ENCODE assay signal across 1 cellular context in the genomic region with DNA sequence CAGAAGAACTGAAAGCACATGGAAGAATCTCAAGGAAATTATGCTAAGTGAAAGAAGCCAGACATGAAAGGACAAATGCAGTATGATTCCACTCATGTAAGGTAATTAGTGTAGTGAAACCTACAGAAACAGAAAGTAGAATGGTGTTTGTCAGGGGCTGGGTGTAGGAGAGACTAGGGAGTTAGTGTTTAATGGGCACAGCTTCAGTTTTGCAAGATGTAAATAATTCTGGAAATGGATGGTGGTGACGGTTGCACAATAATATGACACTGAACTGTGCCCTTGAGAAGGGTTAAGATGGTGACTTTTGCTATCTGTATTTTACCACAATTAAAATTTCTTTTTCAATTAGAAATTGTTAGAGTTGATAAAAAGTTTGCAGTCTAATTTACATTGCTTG.
TF ChIP-seq lines count a peak whose summit lies in the region.

No MANE protein-coding gene starts in this region.

TF ChIP-seq in GM12878, 131 proteins besides CTCF, POLR2A, EP300 and RAD21:
- TF ChIP-seq, protein P1, sequence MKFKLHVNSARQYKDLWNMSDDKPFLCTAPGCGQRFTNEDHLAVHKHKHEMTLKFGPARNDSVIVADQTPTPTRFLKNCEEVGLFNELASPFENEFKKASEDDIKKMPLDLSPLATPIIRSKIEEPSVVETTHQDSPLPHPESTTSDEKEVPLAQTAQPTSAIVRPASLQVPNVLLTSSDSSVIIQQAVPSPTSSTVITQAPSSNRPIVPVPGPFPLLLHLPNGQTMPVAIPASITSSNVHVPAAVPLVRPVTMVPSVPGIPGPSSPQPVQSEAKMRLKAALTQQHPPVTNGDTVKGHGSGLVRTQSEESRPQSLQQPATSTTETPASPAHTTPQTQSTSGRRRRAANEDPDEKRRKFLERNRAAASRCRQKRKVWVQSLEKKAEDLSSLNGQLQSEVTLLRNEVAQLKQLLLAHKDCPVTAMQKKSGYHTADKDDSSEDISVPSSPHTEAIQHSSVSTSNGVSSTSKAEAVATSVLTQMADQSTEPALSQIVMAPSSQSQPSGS (IDR thresholded peaks at IDR 0.05; ENCODE audit: low read length): no peak
- TF ChIP-seq FOS (IDR thresholded peaks at IDR 0.05; ENCODE audit: borderline replicate concordance, extremely low read depth, insufficient read length): no peak
- no peak for TF ChIP-seq E4F1 (IDR thresholded peaks at IDR 0.05; ENCODE audit: borderline replicate concordance, partially characterized antibody)
- TF ChIP-seq ATF7 (IDR thresholded peaks at IDR 0.05; ENCODE audit: low read depth): no peak
- TF ChIP-seq NFIC (IDR thresholded peaks at IDR 0.05; ENCODE audit: low read depth, low read length): no peak
- no peak for TF ChIP-seq CBFB (IDR thresholded peaks at IDR 0.05; ENCODE audit: low read depth)
- TF ChIP-seq TARDBP (IDR thresholded peaks at IDR 0.05; ENCODE audit: borderline replicate concordance): no peak
